Comparison of ENCODE assay signal across 8 cellular contexts in the genomic region with DNA sequence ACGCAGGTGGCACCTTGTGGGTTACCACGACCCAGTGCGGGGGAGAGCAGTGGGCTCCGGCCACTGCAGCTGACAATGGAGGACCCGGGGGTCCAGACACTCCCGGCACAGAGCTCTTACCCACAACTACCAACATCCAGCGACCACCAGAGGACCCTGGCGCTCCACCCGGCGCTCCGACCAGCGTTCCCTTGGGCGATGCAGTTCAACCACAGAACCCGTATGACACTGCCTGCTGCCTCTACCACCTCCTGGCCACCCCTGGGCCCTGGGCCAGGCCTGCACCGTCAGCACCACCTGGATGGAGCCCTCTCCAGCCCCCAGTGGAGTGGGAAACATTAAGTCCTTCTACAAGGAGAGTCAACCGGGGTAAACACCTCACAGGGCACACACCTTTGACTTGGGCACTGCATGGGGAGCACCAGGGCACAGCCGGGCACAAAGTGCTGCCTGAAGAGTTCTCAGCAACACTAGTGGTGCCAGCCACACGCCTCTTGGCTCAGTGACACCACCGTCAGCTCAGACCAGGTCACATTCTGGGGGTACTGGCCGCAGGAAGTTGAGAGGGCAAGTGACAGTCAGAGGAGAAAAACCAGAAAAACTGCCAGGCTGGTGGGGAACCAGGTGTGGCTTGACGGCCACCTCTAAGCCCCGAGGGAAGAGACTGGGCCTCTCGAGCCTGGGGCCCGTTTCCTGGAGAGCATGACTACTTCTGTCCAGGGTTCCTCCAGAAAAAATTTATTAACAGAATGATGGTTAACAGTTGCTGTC. TPM values are rescaled to one million over a fixed set of nuclear protein-coding genes. Genes with fewer than 3 reads are reported as not detected.
DNase-seq lines count a peak whose midpoint lies in the region; ATAC-seq and TF ChIP-seq lines count a peak whose summit lies in the region.

No MANE protein-coding gene starts in this region.

- peaks cover 17% of the 10 kb centered on the region for H3K4me1 ChIP-seq in foreskin keratinocyte
- H3K4me1 ChIP-seq in psoas muscle: peaks cover 73% of the 10 kb centered on the region

- H3K27me3 ChIP-seq in SU-DHL-6 (ENCODE audit: low read length) (no peaks in the 10 kb centered on the region), foreskin keratinocyte (no peaks in the 10 kb centered on the region), psoas muscle (ENCODE audit: insufficient read depth in 3 of 3, low read length in 2 of 3) (no peaks in the 10 kb centered on the region)

- WGBS in psoas muscle, 3 donors: 45 to 55% (median 51%) methylated on average over 24 of the region's 24 CpGs

- H3K9me2 ChIP-seq in SU-DHL-6 (replicated peaks; ENCODE audit: insufficient read depth, low read length): no peaks in the 10 kb centered on the region

- no peaks in the 10 kb centered on the region for H3F3A ChIP-seq in SU-DHL-6 (ENCODE audit: insufficient read depth)

- TF ChIP-seq CTCF in GM10266 (IDR thresholded peaks at IDR 0.05; ENCODE audit: control insufficient read depth, insufficient read depth, low read depth, missing control alignments) (no peak), SU-DHL-6 (IDR thresholded peaks at IDR 0.05; ENCODE audit: insufficient read depth, low read length, poor library complexity, severe bottlenecking) (no peak), foreskin keratinocyte (conservative IDR thresholded peaks at IDR 0.05) (peak; percentile 7), psoas muscle (IDR thresholded peaks at IDR 0.05) (no peak)

- H3K4me3 ChIP-seq in SU-DHL-6 (ENCODE audit: insufficient read depth, low read length, poor library complexity, severe bottlenecking): peak overlapping the region; percentile 99
- peak overlapping the region; percentile 84 for H3K4me3 ChIP-seq in psoas muscle

- H3K27ac ChIP-seq in SU-DHL-6 (ENCODE audit: low read depth, low read length): peak overlapping the region; percentile 89
- H3K27ac ChIP-seq in foreskin keratinocyte: no peak overlapping the region
- H3K27ac ChIP-seq in psoas muscle: peak overlapping the region; percentile 93

- intact Hi-C loops in psoas muscle (cut with DNase I): loop anchor here (5.0 kb wide), 1 partner anchor 79 kb away; no protein-coding TSS in a partner anchor

- DNase-seq in GM10266 (ENCODE audit: extremely low spot score) (peak; percentile 53), foreskin keratinocyte (no peak), psoas muscle (peak; percentile 20 to 55), inferior parietal cortex (ENCODE audit: extremely low spot score) (no peak), NCI-H2196 (lab: John Stamatoyannopoulos, UW; ENCODE audit: unreplicated experiment) (no peak)

- H2AFZ ChIP-seq in SU-DHL-6 (ENCODE audit: low read depth, low read length, severe bottlenecking): no peak overlapping the region

- H3K36me3 ChIP-seq in SU-DHL-6 (ENCODE audit: low read length): no peaks in the 10 kb centered on the region
- H3K36me3 ChIP-seq in psoas muscle (ENCODE audit: insufficient read depth in 1 of 2, low read depth in 1 of 2): peaks cover 0 to 4% of the 10 kb centered on the region in 2 donors

- peaks cover 80% of the 10 kb centered on the region for H3K79me2 ChIP-seq in SU-DHL-6 (ENCODE audit: insufficient read depth, low read length)

- ATAC-seq in foreskin keratinocyte (no peak), psoas muscle (no peak), GM18909 (IDR thresholded peaks at IDR 0.05; ENCODE audit: poor library complexity, unreplicated experiment) (no peak), HG02798 (IDR thresholded peaks at IDR 0.05; ENCODE audit: poor library complexity, unreplicated experiment) (no peak)

- peak overlapping the region; percentile 69 for H3K4me2 ChIP-seq in SU-DHL-6 (ENCODE audit: low read depth, low read length, poor library complexity, severe bottlenecking)

- no peaks in the 10 kb centered on the region for H3K9me3 ChIP-seq in SU-DHL-6 (ENCODE audit: insufficient read depth, low read length)
- H3K9me3 ChIP-seq in psoas muscle: no peaks in the 10 kb centered on the region

- peak overlapping the region; percentile 100 for H3K9ac ChIP-seq in SU-DHL-6 (ENCODE audit: low read length)

- peaks cover 6% of the 10 kb centered on the region; the same call in 1 of the 2 replicates for H4K20me1 ChIP-seq in SU-DHL-6 (ENCODE audit: low read depth, low read length)

RNA-seq across cellular contexts. Expression of a gene that starts 2.6 kb away (rescaled TPM):
- total RNA-seq in foreskin keratinocyte (106 and 114 TPM in 2 replicates), psoas muscle (100 to 1,000 TPM; 122 to 165 (median 142) TPM)
- polyA plus RNA-seq in foreskin keratinocyte (69.9 and 73.0 TPM in 2 replicates), psoas muscle (100 to 1,000 TPM; 109 to 156 (median 116) TPM)

RNA-seq across cellular contexts. Expression of a gene that starts 43.4 kb away (rescaled TPM):
- total RNA-seq in foreskin keratinocyte (80.6 and 86.1 TPM in 2 replicates), psoas muscle (10 to 100 TPM; 26.7 to 39.6 (median 33.2) TPM)
- polyA plus RNA-seq in foreskin keratinocyte (61.4 and 70.2 TPM in 2 replicates), psoas muscle (10 to 100 TPM; 30.3 to 41.6 (median 38.9) TPM)

Comparison
In these comparisons a context has a peak if more than half of its experiments do, and no peak if none do; other contexts are left out.
1. DNase-seq: peak in GM10266 (single experiment) and psoas muscle (2 of 2); none in foreskin keratinocyte (0 of 2), inferior parietal cortex (single experiment) and NCI-H2196 (single experiment).